In genomic region chr6:8743146-8743745, GRCh38 we compare ENCODE assay signal across 8 cellular contexts.
DNase-seq lines count a peak whose midpoint lies in the region; ATAC-seq and TF ChIP-seq lines count a peak whose summit lies in the region.

No MANE protein-coding gene starts in this region.

- DNase-seq in SJSA1 (ENCODE audit: low read depth in 1 of 2, low spot score in 2 of 2) (peak in 1 of 2 experiments; percentile 6), renal cortical epithelial cell (ENCODE audit: low read depth) (peak; percentile 2), NCI-H1436 (lab: John Stamatoyannopoulos, UW) (no peak), cortex of kidney (lab: John Stamatoyannopoulos, UW) (no peak)

- H3K36me3 ChIP-seq in SJSA1: no peaks in the 10 kb centered on the region

- ATAC-seq in GM18858 (IDR thresholded peaks at IDR 0.05; ENCODE audit: unreplicated experiment): peak; percentile 75
- peak; percentile 91 for ATAC-seq in HG03135 (IDR thresholded peaks at IDR 0.05; ENCODE audit: unreplicated experiment)
- no peak for ATAC-seq in HG03045 (IDR thresholded peaks at IDR 0.05; ENCODE audit: unreplicated experiment)

- H3K27ac ChIP-seq in 22Rv1 (no peak overlapping the region), SJSA1 (no peak overlapping the region)

- TF ChIP-seq CTCF in 22Rv1 (IDR thresholded peaks at IDR 0.05): peak; percentile 33; the same call in 1 of the 2 replicates

- no peaks in the 10 kb centered on the region for H3K27me3 ChIP-seq in SJSA1 (replicated peaks)

- peak overlapping the region; percentile 29 for H3K4me3 ChIP-seq in SJSA1

- no peaks in the 10 kb centered on the region for H3K9me3 ChIP-seq in SJSA1 (replicated peaks)

- no peaks in the 10 kb centered on the region for H3K4me1 ChIP-seq in SJSA1 (replicated peaks)
